In the genomic region with DNA sequence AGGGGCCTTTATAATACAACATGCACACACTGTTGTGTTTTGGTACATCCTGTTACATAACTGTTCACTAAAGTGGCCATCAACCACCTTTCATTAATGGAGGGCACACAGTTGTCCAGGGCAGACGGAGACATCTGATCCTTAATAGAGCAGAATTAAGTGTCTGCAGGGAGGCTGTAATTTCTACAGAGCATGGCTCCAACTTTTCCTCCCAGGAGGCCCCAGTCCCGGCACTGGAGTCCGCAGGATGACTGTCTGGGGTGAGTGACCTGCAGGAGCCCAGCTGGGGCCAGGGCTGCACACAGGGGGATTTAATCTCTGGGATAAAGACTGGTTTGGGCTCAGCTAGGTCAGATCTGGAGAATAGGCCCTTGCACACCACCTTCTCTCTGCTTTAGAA, we compare ENCODE assay signal across 20 cellular contexts.
A peak's percentile ranks its signal among the peaks of the same experiment; 100 is the strongest.
DNase-seq lines count a peak whose midpoint lies in the region; ATAC-seq and TF ChIP-seq lines count a peak whose summit lies in the region.
"Had no signal": no experiment of that assay in that cellular context is flagged by ENCODE, and none has a peak within 500 bp of the region (broad histone marks: within the 10 kb centered on the region; RNA-seq: fewer than 3 reads in every experiment).

No MANE protein-coding gene starts in this region.

- H3K36me3 ChIP-seq in WERI-Rb-1 (no peaks in the 10 kb centered on the region), gastrocnemius medialis (no peaks in the 10 kb centered on the region)

- no peak overlapping the region for H3K4me3 ChIP-seq in WERI-Rb-1 (ENCODE audit: low read depth, low read length)
- H3K4me3 ChIP-seq in gastrocnemius medialis = no peak overlapping the region

- TF ChIP-seq CTCF in WERI-Rb-1 (IDR thresholded peaks at IDR 0.05; ENCODE audit: low read depth, low read length) = no peak
- no peak for TF ChIP-seq CTCF in gastrocnemius medialis (IDR thresholded peaks at IDR 0.05 in 4 of 5, conservative IDR thresholded peaks at IDR 0.05 in 1 of 5)

- H3K9me3 ChIP-seq in WERI-Rb-1 (ENCODE audit: severe bottlenecking) (no peaks in the 10 kb centered on the region), gastrocnemius medialis (no peaks in the 10 kb centered on the region)

- in situ Hi-C loops in gastrocnemius medialis (cut with MboI; ENCODE audit: low sequenced_read_pairs in 4 of 4) = no loop called here

- peaks cover 47 to 48% of the 10 kb centered on the region in 2 donors for H3K4me1 ChIP-seq in gastrocnemius medialis
- H3K4me1 ChIP-seq: foreskin keratinocyte had no signal

- no peak for TF ChIP-seq POLR2A in gastrocnemius medialis (IDR thresholded peaks at IDR 0.05)

- ATAC-seq in gastrocnemius medialis = no peak

- DNase-seq in ELF-1 (ENCODE audit: low read depth, low spot score) = peak; percentile 24
- DNase-seq in WERI-Rb-1 = peak; percentile 87
- DNase-seq in left kidney (ENCODE audit: low read depth, low spot score) = peak; percentile 60
- DNase-seq in gastrocnemius medialis = no peak
- DNase-seq in stimulated activated naive CD4-positive, alpha-beta T cell treated with Interleukin-2 at 50 U/mL for 16 hours (lab: John Stamatoyannopoulos, UW) = no peak
- DNase-seq in activated CD4-positive, CD25-positive, alpha-beta regulatory T cell treated with anti-CD3 and anti-CD28 coated beads, Interleukin-2, amount 50 U/mL, for 72 hours = no peak
- no peak for DNase-seq in stimulated activated CD4-positive, alpha-beta T cell treated with anti-CD3 and anti-CD28 coated beads, Interleukin-15, amount 100 ng/mL, for 24 hours
- no peak for DNase-seq in NCI-H1930 (lab: John Stamatoyannopoulos, UW)
- DNase-seq: activated CD8-positive, alpha-beta memory T cell treated with anti-CD3 and anti-CD28 coated beads, Interleukin-2, amount 50 U/mL, for 48 hours; activated naive CD4-positive, alpha-beta T cell treated with anti-CD3 and anti-CD28 coated beads, Interleukin-2, amount 10 ng/mL, durations not matched to agents 7 days and 5 days; DMS153; effector memory CD4-positive, alpha-beta T cell; foreskin keratinocyte; HCEC 1CT; immature natural killer cell; NCI-H1436 treated with DMSO at 0.1 percent for 48 hours; stimulated activated naive CD4-positive, alpha-beta T cell; T-helper 2 cell had no signal

- no peaks in the 10 kb centered on the region for H3K27me3 ChIP-seq in WERI-Rb-1 (ENCODE audit: insufficient read depth, low read depth, severe bottlenecking)
- no peaks in the 10 kb centered on the region for H3K27me3 ChIP-seq in gastrocnemius medialis

- intact Hi-C loops in gastrocnemius medialis (cut with DNase I; ENCODE audit: low total_unique reads) = loop anchor here (5.0 kb wide), 1 partner anchor 232 kb away; a partner anchor contains a TSS

- peak overlapping the region; percentile 83 for H3K27ac ChIP-seq in WERI-Rb-1
- H3K27ac ChIP-seq in gastrocnemius medialis = peak overlapping the region; percentile 15 to 68 (median 54)
- H3K27ac ChIP-seq: foreskin keratinocyte, HL-60, KMS-11 had no signal

Comparison
In these comparisons a context has a peak if more than half of its experiments do, and no peak if none do; other contexts are left out.
1. DNase-seq: peak in ELF-1 (single experiment), WERI-Rb-1 (single experiment) and left kidney (single experiment); none in gastrocnemius medialis (0 of 2), stimulated activated naive CD4-positive, alpha-beta T cell treated with Interleukin-2 at 50 U/mL for 16 hours (single experiment), activated CD4-positive, CD25-positive, alpha-beta regulatory T cell treated with anti-CD3 and anti-CD28 coated beads, Interleukin-2, amount 50 U/mL, for 72 hours (single experiment), stimulated activated CD4-positive, alpha-beta T cell treated with anti-CD3 and anti-CD28 coated beads, Interleukin-15, amount 100 ng/mL, for 24 hours (single experiment) and NCI-H1930 (0 of 2).